9 cellular contexts compared by ENCODE assay signal in genomic region chr12:69331482-69331845, GRCh38. TPM values are rescaled to one million over a fixed set of nuclear protein-coding genes. Genes with fewer than 3 reads are reported as not detected.
DNase-seq lines count a peak whose midpoint lies in the region; ATAC-seq, FAIRE-seq and TF ChIP-seq lines count a peak whose summit lies in the region.
"Had no signal": no experiment of that assay in that cellular context is flagged by ENCODE, and none has a peak within 500 bp of the region (broad histone marks: within the 10 kb centered on the region; RNA-seq: fewer than 3 reads in every experiment).

No MANE protein-coding gene starts in this region.

- H3K9ac ChIP-seq in mucosa of stomach (ENCODE audit: low read length), result peak overlapping the region; percentile 86

- H3K4me3 Mint-ChIP-seq in dendritic cell treated with granulocyte-macrophage colony-stimulating factor and Interleukin-4, amounts not matched to agents 40 ng/mL and 50 ng/mL, for 4 days, result peak overlapping the region; percentile 69

- no peak for FAIRE-seq in HTR-8/SVneo (lab: Jason Lieb, UNC)

- no peaks in the 10 kb centered on the region for H3K36me3 Mint-ChIP-seq in dendritic cell treated with granulocyte-macrophage colony-stimulating factor and Interleukin-4, amounts not matched to agents 40 ng/mL and 50 ng/mL, for 4 days (ENCODE audit: low read depth)

- ATAC-seq in HG03175 (IDR thresholded peaks at IDR 0.05; ENCODE audit: unreplicated experiment), result no peak

- H3K27ac Mint-ChIP-seq in dendritic cell treated with granulocyte-macrophage colony-stimulating factor and Interleukin-4, amounts not matched to agents 40 ng/mL and 50 ng/mL, for 4 days, result peak overlapping the region; percentile 85

- DNase-seq in cardiac muscle cell (ENCODE audit: low read depth in 1 of 2, low spot score in 1 of 2) (no peak), cardiac septum (ENCODE audit: low spot score) (no peak), NCI-H2227 (lab: John Stamatoyannopoulos, UW; ENCODE audit: unreplicated experiment) (no peak), HTR-8/SVneo (ENCODE audit: insufficient read length, low spot score) (no peak), NOMO-1 (lab: John Stamatoyannopoulos, UW; ENCODE audit: unreplicated experiment in 2 of 2) (no peak)
- DNase-seq: MV-4-11 had no signal

- H3K27me3 Mint-ChIP-seq in dendritic cell treated with granulocyte-macrophage colony-stimulating factor and Interleukin-4, amounts not matched to agents 40 ng/mL and 50 ng/mL, for 4 days, result no peaks in the 10 kb centered on the region

- H3K27ac ChIP-seq in cardiac muscle cell, result no peak overlapping the region

- no peak for TF ChIP-seq CTCF in cardiac muscle cell (IDR thresholded peaks at IDR 0.05; ENCODE audit: low read depth, low read length)

- H3K4me3 ChIP-seq in cardiac muscle cell (peak overlapping the region; percentile 26), mucosa of stomach (ENCODE audit: low read length) (peak overlapping the region; percentile 58)

- H3K9me3 ChIP-seq in cardiac muscle cell (ENCODE audit: low read depth) (no peaks in the 10 kb centered on the region), mucosa of stomach (ENCODE audit: control insufficient read depth, low read length) (no peaks in the 10 kb centered on the region)

- intact Hi-C loops in cardiac septum (cut with DNase I), result no loop called here
- intact Hi-C loops in dendritic cell treated with granulocyte-macrophage colony-stimulating factor and Interleukin-4, amounts not matched to agents 40 ng/mL and 50 ng/mL, for 4 days (cut with micrococcal nuclease), result no loop called here

- no peaks in the 10 kb centered on the region for H3K9me3 Mint-ChIP-seq in dendritic cell treated with granulocyte-macrophage colony-stimulating factor and Interleukin-4, amounts not matched to agents 40 ng/mL and 50 ng/mL, for 4 days

- H3K27me3 ChIP-seq in cardiac muscle cell (no peaks in the 10 kb centered on the region), mucosa of stomach (ENCODE audit: control insufficient read depth, insufficient read depth, low read length) (no peaks in the 10 kb centered on the region)

- H3K4me1 ChIP-seq in cardiac muscle cell (ENCODE audit: low read depth) (peaks cover 10% of the 10 kb centered on the region), mucosa of stomach (ENCODE audit: control insufficient read depth, insufficient read depth, low read length) (peaks cover 3% of the 10 kb centered on the region)

- H3K36me3 ChIP-seq in cardiac muscle cell (no peaks in the 10 kb centered on the region), mucosa of stomach (ENCODE audit: control insufficient read depth, insufficient read depth, low read length) (no peaks in the 10 kb centered on the region)

- peaks cover 65% of the 10 kb centered on the region for H3K4me1 Mint-ChIP-seq in dendritic cell treated with granulocyte-macrophage colony-stimulating factor and Interleukin-4, amounts not matched to agents 40 ng/mL and 50 ng/mL, for 4 days (ENCODE audit: low read depth)

RNA-seq across cellular contexts. Expression of gene LYZ, which starts 16.7 kb away (rescaled TPM):
- total RNA-seq in cardiac muscle cell (0.11 and 0.69 TPM in 2 replicates), cardiac septum (32.9 TPM)
- polyA plus RNA-seq in cardiac muscle cell, result 0.35 TPM in 1 of 2 replicates, not detected in the other

RNA-seq across cellular contexts. Expression of gene YEATS4, which starts 28.1 kb away (rescaled TPM):
- total RNA-seq in cardiac muscle cell (123 and 129 TPM in 2 replicates), cardiac septum (14.6 TPM)
- 21.0 and 29.6 TPM in 2 replicates for polyA plus RNA-seq in cardiac muscle cell

Comparison
In these comparisons a context has a peak if more than half of its experiments do, and no peak if none do; other contexts are left out.
1. RNA of gene LYZ, which starts 16.7 kb away (total RNA-seq): 32.9 TPM in cardiac septum (single experiment); 0.11 to 0.69 TPM in cardiac muscle cell; every median in the first group is over 10 times any median in the second.